In the genomic region with DNA sequence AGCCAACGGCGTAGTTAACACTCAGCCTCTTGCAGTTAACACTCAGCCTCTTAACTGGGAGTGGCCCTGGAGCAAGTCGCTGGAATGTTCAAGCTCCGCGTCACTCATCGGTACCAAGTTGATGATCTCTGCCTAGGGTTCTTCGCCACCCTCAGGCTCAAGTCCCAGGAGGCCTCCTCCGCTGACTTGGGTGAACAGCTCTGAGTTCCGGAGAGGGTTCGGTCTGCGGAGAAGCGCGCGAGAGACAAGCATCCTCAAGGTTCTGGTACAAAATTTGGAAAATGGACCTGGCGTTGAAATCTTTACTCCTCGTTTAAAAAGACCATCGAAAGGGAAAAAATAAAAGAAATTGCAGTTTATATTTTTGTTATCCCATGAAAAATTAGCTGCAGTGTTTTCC, we compare ENCODE assay signal across 7 cellular contexts. TPM values are rescaled to one million over a fixed set of nuclear protein-coding genes. Genes with fewer than 3 reads are reported as not detected.
DNase-seq lines count a peak whose midpoint lies in the region; ATAC-seq, FAIRE-seq and TF ChIP-seq lines count a peak whose summit lies in the region.

No MANE protein-coding gene starts in this region.

- H3K36me3 Mint-ChIP-seq in activated naive CD8-positive, alpha-beta T cell treated with anti-CD3 and anti-CD28 coated beads, Interleukin-2, amount 50 U/mL, for 24 hours (ENCODE audit: low read depth): no peaks in the 10 kb centered on the region

- FAIRE-seq in HTR-8/SVneo (lab: Jason Lieb, UNC): no peak

- H3K4me1 ChIP-seq in hepatocyte (ENCODE audit: insufficient read depth): peaks cover 10% of the 10 kb centered on the region

- TF ChIP-seq CTCF in hepatocyte (IDR thresholded peaks at IDR 0.05; ENCODE audit: poor library complexity): no peak

- H4K20me1 ChIP-seq in hepatocyte (ENCODE audit: insufficient read depth, poor library complexity, severe bottlenecking): no peaks in the 10 kb centered on the region

- no peaks in the 10 kb centered on the region for H3K9me2 ChIP-seq in hepatocyte (replicated peaks; ENCODE audit: insufficient read depth)

- ATAC-seq in activated naive CD8-positive, alpha-beta T cell treated with anti-CD3 and anti-CD28 coated beads, Interleukin-2, amount 50 U/mL, for 24 hours: no peak
- ATAC-seq in GM21390 (IDR thresholded peaks at IDR 0.05; ENCODE audit: unreplicated experiment): no peak

- peak overlapping the region; percentile 65 for H3K4me3 Mint-ChIP-seq in activated naive CD8-positive, alpha-beta T cell treated with anti-CD3 and anti-CD28 coated beads, Interleukin-2, amount 50 U/mL, for 24 hours

- H3K9me3 Mint-ChIP-seq in activated naive CD8-positive, alpha-beta T cell treated with anti-CD3 and anti-CD28 coated beads, Interleukin-2, amount 50 U/mL, for 24 hours: no peaks in the 10 kb centered on the region

- H3K79me2 ChIP-seq in hepatocyte: peaks cover 33% of the 10 kb centered on the region

- H3K36me3 ChIP-seq in hepatocyte (replicated peaks; ENCODE audit: insufficient read depth, low read depth): no peaks in the 10 kb centered on the region

- H2AFZ ChIP-seq in hepatocyte: peak overlapping the region; percentile 51

- no peaks in the 10 kb centered on the region for H3K9me3 ChIP-seq in hepatocyte (ENCODE audit: low read depth)

- H3K27ac Mint-ChIP-seq in activated naive CD8-positive, alpha-beta T cell treated with anti-CD3 and anti-CD28 coated beads, Interleukin-2, amount 50 U/mL, for 24 hours: no peak overlapping the region

- no peaks in the 10 kb centered on the region for H3K27me3 ChIP-seq in hepatocyte

- H3K4me3 ChIP-seq in hepatocyte: peak overlapping the region; percentile 84
- H3K4me3 ChIP-seq in skeletal muscle cell (ENCODE audit: low read depth, low read length): peak overlapping the region; percentile 74

- 17% methylated on average over 17 of the region's 17 CpGs for WGBS in hepatocyte (ENCODE audit: low lambda C conversion rate, missing lambda C conversion rate)

- DNase-seq in HTR-8/SVneo (ENCODE audit: insufficient read length, low spot score) (peak; percentile 11), hepatocyte (ENCODE audit: low spot score) (peak; percentile 64), skeletal muscle cell (ENCODE audit: low read depth) (no peak), superior temporal gyrus (ENCODE audit: extremely low spot score) (no peak)
- DNase-seq in activated naive CD8-positive, alpha-beta T cell treated with anti-CD3 and anti-CD28 coated beads, Interleukin-2, amount 50 U/mL, for 24 hours: no peak
- no peak for DNase-seq in stimulated activated CD4-positive, alpha-beta T cell treated with anti-CD3 and anti-CD28 coated beads, Interleukin-4, amount 100 ng/mL, for 1 hour

- H3K4me1 Mint-ChIP-seq in activated naive CD8-positive, alpha-beta T cell treated with anti-CD3 and anti-CD28 coated beads, Interleukin-2, amount 50 U/mL, for 24 hours: peaks cover 6% of the 10 kb centered on the region

- H3K4me2 ChIP-seq in hepatocyte: peak overlapping the region; percentile 75

- H3K27me3 Mint-ChIP-seq in activated naive CD8-positive, alpha-beta T cell treated with anti-CD3 and anti-CD28 coated beads, Interleukin-2, amount 50 U/mL, for 24 hours: peaks cover 79% of the 10 kb centered on the region

- peak overlapping the region; percentile 98 for H3K27ac ChIP-seq in hepatocyte

RNA-seq across cellular contexts. Expression of gene DSP, which starts 0.9 kb away (rescaled TPM):
- total RNA-seq in hepatocyte: 123 and 156 TPM in 2 replicates
- polyA plus RNA-seq in hepatocyte: 73.7 and 78.1 TPM in 2 replicates

RNA-seq across cellular contexts. Expression of gene SNRNP48, which starts 49.4 kb away (rescaled TPM):
- total RNA-seq in hepatocyte: 14.6 and 15.3 TPM in 2 replicates
- polyA plus RNA-seq in hepatocyte: 4.0 and 7.6 TPM in 2 replicates

Comparison
In these comparisons a context has a peak if more than half of its experiments do, and no peak if none do; other contexts are left out.
1. DNase-seq: peak in HTR-8/SVneo (single experiment) and hepatocyte (single experiment); none in activated naive CD8-positive, alpha-beta T cell treated with anti-CD3 and anti-CD28 coated beads, Interleukin-2, amount 50 U/mL, for 24 hours (single experiment), skeletal muscle cell (single experiment), superior temporal gyrus (single experiment) and stimulated activated CD4-positive, alpha-beta T cell treated with anti-CD3 and anti-CD28 coated beads, Interleukin-4, amount 100 ng/mL, for 1 hour (single experiment).